Comparison of ENCODE assay signal across 18 cellular contexts in genomic region chr16:62853887-62854286, GRCh38.
DNase-seq lines count a peak whose midpoint lies in the region; ATAC-seq and TF ChIP-seq lines count a peak whose summit lies in the region.
"Had no signal": no experiment of that assay in that cellular context is flagged by ENCODE, and none has a peak within 500 bp of the region (broad histone marks: within the 10 kb centered on the region; RNA-seq: fewer than 3 reads in every experiment).

No MANE protein-coding gene starts in this region.

- H3K27me3 ChIP-seq in RWPE2 (ENCODE audit: insufficient read depth, poor library complexity, severe bottlenecking) (peaks cover 8% of the 10 kb centered on the region), prostate gland (replicated peaks; ENCODE audit: insufficient read depth) (no peaks in the 10 kb centered on the region), smooth muscle cell (ENCODE audit: low read depth) (no peaks in the 10 kb centered on the region)
- H3K27me3 ChIP-seq: BLaER1 treated with 17β-estradiol and CSF1 and Interleukin-3, amounts not matched to agents 10 nM and 100 nM; SJCRH30 had no signal

- no peak overlapping the region for H3K9ac ChIP-seq in smooth muscle cell (ENCODE audit: low read depth)
- H3K9ac ChIP-seq: BLaER1 treated with 17β-estradiol and CSF1 and Interleukin-3, amounts not matched to agents 10 nM and 100 nM had no signal

- ATAC-seq in RWPE2 (ENCODE audit: low read depth) (peak; percentile 89), HG02885 (IDR thresholded peaks at IDR 0.05; ENCODE audit: poor library complexity, unreplicated experiment) (no peak)
- ATAC-seq: CD8-positive, alpha-beta T cell had no signal

- no peak overlapping the region for H3K4me3 ChIP-seq in RWPE2 (ENCODE audit: severe bottlenecking)
- no peak overlapping the region for H3K4me3 ChIP-seq in prostate gland
- no peak overlapping the region for H3K4me3 ChIP-seq in smooth muscle cell
- H3K4me3 ChIP-seq: BLaER1 treated with 17β-estradiol and CSF1 and Interleukin-3, amounts not matched to agents 10 nM and 100 nM; SJCRH30 had no signal

- WGBS in prostate gland, result 46% methylated on average over 4 of the region's 4 CpGs
- 92% methylated on average over 4 of the region's 4 CpGs for WGBS in smooth muscle cell (ENCODE audit: low lambda C conversion rate)

- no peaks in the 10 kb centered on the region for H4K20me1 ChIP-seq in smooth muscle cell (ENCODE audit: low read depth)
- H4K20me1 ChIP-seq: BLaER1 treated with 17β-estradiol and CSF1 and Interleukin-3, amounts not matched to agents 10 nM and 100 nM had no signal

- no peak overlapping the region for H3K27ac ChIP-seq in RWPE2 (ENCODE audit: poor library complexity, severe bottlenecking)
- H3K27ac ChIP-seq in prostate gland, result no peak overlapping the region
- H3K27ac ChIP-seq in smooth muscle cell (ENCODE audit: low read depth), result no peak overlapping the region
- H3K27ac ChIP-seq: BLaER1 treated with 17β-estradiol and CSF1 and Interleukin-3, amounts not matched to agents 10 nM and 100 nM; SJCRH30 had no signal

- no peak overlapping the region for H2AFZ ChIP-seq in smooth muscle cell (ENCODE audit: low read depth)

- DNase-seq in NCI-H1105 (lab: John Stamatoyannopoulos, UW) (peak; percentile 61), NCI-H510A (lab: John Stamatoyannopoulos, UW) (peak; percentile 24), RWPE2 (ENCODE audit: low spot score) (no peak), prostate gland (ENCODE audit: low spot score) (peak; percentile 19), cerebellar nuclear complex (lab: John Stamatoyannopoulos, UW) (no peak), smooth muscle cell (lab: John Stamatoyannopoulos, UW; ENCODE audit: unreplicated experiment) (no peak)
- DNase-seq: Calu3; CD8-positive, alpha-beta T cell; DMS53; KG1; MV-4-11; NCI-H1436; NCI-H2029 treated with DMSO at 0.1 percent for 48 hours; NCI-H524; OCI-M1; SJCRH30 had no signal

- TF ChIP-seq CTCF in RWPE2 (IDR thresholded peaks at IDR 0.05; ENCODE audit: poor library complexity, severe bottlenecking) (no peak), prostate gland (IDR thresholded peaks at IDR 0.05) (no peak), smooth muscle cell (IDR thresholded peaks at IDR 0.05; ENCODE audit: borderline replicate concordance, insufficient read depth, poor library complexity, severe bottlenecking) (no peak)

- H3K4me1 ChIP-seq in RWPE2 (ENCODE audit: insufficient read depth, poor library complexity, severe bottlenecking), result peaks cover 2% of the 10 kb centered on the region
- no peaks in the 10 kb centered on the region for H3K4me1 ChIP-seq in prostate gland (replicated peaks)
- H3K4me1 ChIP-seq in smooth muscle cell (ENCODE audit: low read depth), result no peaks in the 10 kb centered on the region
- H3K4me1 ChIP-seq: BLaER1 treated with 17β-estradiol and CSF1 and Interleukin-3, amounts not matched to agents 10 nM and 100 nM; SJCRH30 had no signal

- no peaks in the 10 kb centered on the region for H3K36me3 ChIP-seq in RWPE2 (ENCODE audit: low read depth)
- H3K36me3 ChIP-seq in prostate gland, result no peaks in the 10 kb centered on the region
- H3K36me3 ChIP-seq in smooth muscle cell (ENCODE audit: low read depth), result no peaks in the 10 kb centered on the region
- H3K36me3 ChIP-seq: BLaER1 treated with 17β-estradiol and CSF1 and Interleukin-3, amounts not matched to agents 10 nM and 100 nM; SJCRH30 had no signal

- no peaks in the 10 kb centered on the region for H3F3A ChIP-seq in smooth muscle cell (ENCODE audit: low read depth)

- no peak overlapping the region for H3K4me2 ChIP-seq in smooth muscle cell
- H3K4me2 ChIP-seq: BLaER1 treated with 17β-estradiol and CSF1 and Interleukin-3, amounts not matched to agents 10 nM and 100 nM had no signal

- intact Hi-C loops in prostate gland (cut with DNase I), result no loop called here

- H3K9me3 ChIP-seq in RWPE2 (ENCODE audit: severe bottlenecking) (no peaks in the 10 kb centered on the region), prostate gland (no peaks in the 10 kb centered on the region), smooth muscle cell (replicated peaks; ENCODE audit: low read depth) (no peaks in the 10 kb centered on the region)
- H3K9me3 ChIP-seq: BLaER1 treated with 17β-estradiol and CSF1 and Interleukin-3, amounts not matched to agents 10 nM and 100 nM; SJCRH30 had no signal

- H3K79me2 ChIP-seq in smooth muscle cell (ENCODE audit: low read depth), result no peaks in the 10 kb centered on the region

- TF ChIP-seq POLR2A in prostate gland (IDR thresholded peaks at IDR 0.05), result no peak

Comparison
In these comparisons a context has a peak if more than half of its experiments do, and no peak if none do; other contexts are left out.
1. DNase-seq: peak in NCI-H1105 (single experiment), NCI-H510A (single experiment) and prostate gland (single experiment); none in RWPE2 (single experiment), cerebellar nuclear complex (0 of 2) and smooth muscle cell (single experiment).